Comparison of ENCODE assay signal across 8 cellular contexts in the genomic region with DNA sequence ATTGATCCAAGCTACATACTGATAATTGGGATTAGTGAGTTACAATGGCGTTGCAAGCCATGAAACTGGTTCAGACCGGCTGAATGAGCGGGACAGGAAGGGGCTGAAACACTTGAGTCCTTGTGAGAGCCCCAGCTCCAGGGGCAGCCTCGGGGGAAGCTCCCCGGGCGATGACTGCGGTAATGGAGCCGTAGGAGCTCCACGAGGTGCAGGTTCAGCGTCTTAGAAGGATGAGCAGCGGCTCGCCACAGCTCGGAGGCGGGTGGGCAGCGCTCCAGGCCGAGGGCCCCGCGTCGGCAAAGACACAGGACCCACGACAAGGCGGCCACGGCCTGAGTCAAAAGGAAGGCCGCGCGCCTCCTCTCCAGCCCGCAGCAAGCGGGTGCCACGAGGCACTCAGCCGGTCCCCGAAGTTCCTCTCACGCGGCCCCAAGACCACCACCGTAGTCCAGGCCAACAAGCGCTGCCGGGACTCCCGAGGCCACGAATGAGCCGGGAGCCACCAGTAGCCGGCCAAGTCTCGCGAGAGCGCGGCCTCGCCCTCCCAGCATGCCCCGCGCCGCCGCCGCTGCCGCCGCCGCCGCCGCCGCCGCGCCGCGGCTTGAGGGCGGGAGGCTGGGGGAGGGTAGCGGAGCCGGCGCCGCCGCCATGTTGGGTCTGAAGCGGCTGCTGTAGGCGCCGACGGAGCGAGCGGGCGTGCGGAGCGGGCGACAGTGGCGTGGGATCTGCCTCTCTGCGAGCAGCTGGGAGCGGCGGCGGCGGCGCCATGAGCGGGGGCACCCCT. TPM values are rescaled to one million over a fixed set of nuclear protein-coding genes. Genes with fewer than 3 reads are reported as not detected.
DNase-seq lines count a peak whose midpoint lies in the region; ATAC-seq and TF ChIP-seq lines count a peak whose summit lies in the region.

LSM14A (plus strand) TSS at position 628 of the 784 bp plus-strand sequence; CDS start at position 767, 139 bp downstream.

- no peaks in the 10 kb centered on the region for H3K36me3 ChIP-seq in thoracic aorta

- DNase-seq in GM04503 (ENCODE audit: low read depth) (peak; percentile 34), HEK293T (ENCODE audit: extremely low spot score) (peak; percentile 90), NAMALWA (ENCODE audit: low spot score) (peak; percentile 90), SKM-1 treated with dmso at 0.1 percent for 144 hours (lab: John Stamatoyannopoulos, UW; ENCODE audit: unreplicated experiment) (peak; percentile 75), glutamatergic neuron (peak; percentile 96), osteocyte (ENCODE audit: extremely low spot score, unreplicated experiment) (peak; percentile 98), thoracic aorta (ENCODE audit: low spot score) (peak; percentile 68)

- H3K27ac Mint-ChIP-seq in activated naive CD8-positive, alpha-beta T cell = peak within 1 kb of the TSS; percentile 100
- H3K27ac Mint-ChIP-seq in glutamatergic neuron (ENCODE audit: unreplicated experiment) (peak within 1 kb of the TSS; percentile 98), osteocyte (ENCODE audit: unreplicated experiment) (peak within 1 kb of the TSS; percentile 98)

- peak within 1 kb of the TSS; percentile 89 for H3K4me3 ChIP-seq in thoracic aorta

- CTCF ChIA-PET in HEK293T (lab: Yijun Ruan, JAX) = interaction anchor here (0.5 kb wide), 1 partner anchor 12 kb away, joined by 3 read pairs; no protein-coding TSS in a partner anchor

- TF ChIP-seq CTCF in glutamatergic neuron (IDR thresholded peaks at IDR 0.05; ENCODE audit: partially characterized antibody, unreplicated experiment) (no peak), osteocyte (IDR thresholded peaks at IDR 0.05) (no peak), thoracic aorta (IDR thresholded peaks at IDR 0.05) (no peak)

- H3K27me3 Mint-ChIP-seq in activated naive CD8-positive, alpha-beta T cell = no peaks in the 10 kb centered on the region
- H3K27me3 Mint-ChIP-seq in glutamatergic neuron (ENCODE audit: unreplicated experiment) (peaks cover 11% of the 10 kb centered on the region), osteocyte (ENCODE audit: unreplicated experiment) (peaks cover 6% of the 10 kb centered on the region)

- H3K27ac ChIP-seq in thoracic aorta = peak within 1 kb of the TSS; percentile 95 to 98

- peaks cover 33 to 39% of the 10 kb centered on the region in 2 donors for H3K4me1 ChIP-seq in thoracic aorta (ENCODE audit: control insufficient read depth in 1 of 2, low read depth in 2 of 2)

- H3K36me3 Mint-ChIP-seq in activated naive CD8-positive, alpha-beta T cell = no peaks in the 10 kb centered on the region
- H3K36me3 Mint-ChIP-seq in glutamatergic neuron (ENCODE audit: unreplicated experiment) (no peaks in the 10 kb centered on the region), osteocyte (ENCODE audit: unreplicated experiment) (peaks cover 2% of the 10 kb centered on the region)

- H3K4me1 Mint-ChIP-seq in activated naive CD8-positive, alpha-beta T cell (ENCODE audit: low read depth) = peaks cover 43% of the 10 kb centered on the region
- H3K4me1 Mint-ChIP-seq in glutamatergic neuron (ENCODE audit: low read depth, unreplicated experiment) (peaks cover 20% of the 10 kb centered on the region), osteocyte (ENCODE audit: unreplicated experiment) (peaks cover 41% of the 10 kb centered on the region)

- peak within 1 kb of the TSS; percentile 96 for H3K4me3 Mint-ChIP-seq in activated naive CD8-positive, alpha-beta T cell
- H3K4me3 Mint-ChIP-seq in glutamatergic neuron (ENCODE audit: unreplicated experiment) (peak within 1 kb of the TSS; percentile 92), osteocyte (ENCODE audit: unreplicated experiment) (peak within 1 kb of the TSS; percentile 87)

- H3K9me3 Mint-ChIP-seq in activated naive CD8-positive, alpha-beta T cell (ENCODE audit: low read depth) = no peaks in the 10 kb centered on the region
- H3K9me3 Mint-ChIP-seq in glutamatergic neuron (ENCODE audit: unreplicated experiment) (peaks cover 11% of the 10 kb centered on the region), osteocyte (ENCODE audit: unreplicated experiment) (no peaks in the 10 kb centered on the region)

- ATAC-seq in thoracic aorta (ENCODE audit: insufficient number of reproducible peaks, low FRiP score, low read depth) = peak; percentile 92

- POLR2A ChIA-PET in HEK293T (lab: Yijun Ruan, JAX) = interaction anchor here (0.8 to 2.7 kb wide), 10 partner anchors 11 to 180 kb away, joined by 3 to 14 read pairs (median 5); no protein-coding TSS in a partner anchor

- H3K27me3 ChIP-seq in thoracic aorta (replicated peaks; ENCODE audit: insufficient read depth) = no peaks in the 10 kb centered on the region

- H3K9me3 ChIP-seq in thoracic aorta = no peaks in the 10 kb centered on the region

TF ChIP-seq in HEK293T, 16 proteins besides CTCF, POLR2A, EP300 and RAD21:
- TF ChIP-seq BHLHE40 (IDR thresholded peaks at IDR 0.05; ENCODE audit: borderline replicate concordance) = no peak
- peak; percentile 77 for TF ChIP-seq ELF4 (IDR thresholded peaks at IDR 0.05)
- peak; percentile 15; the same call in 1 of the 2 replicates for TF ChIP-seq FOXM1 (IDR thresholded peaks at IDR 0.05; ENCODE audit: borderline replicate concordance)
- TF ChIP-seq L3MBTL2 (conservative IDR thresholded peaks at IDR 0.05) = peak; percentile 88
- no peak for TF ChIP-seq ZNF384 (IDR thresholded peaks at IDR 0.05)

RNA-seq across cellular contexts. Expression of gene LSM14A, which starts in this region (rescaled TPM):
- total RNA-seq in glutamatergic neuron (ENCODE audit: unreplicated experiment) = 89.5 TPM
- 97.8 and 111 TPM in 2 replicates for total RNA-seq in osteocyte
- total RNA-seq in thoracic aorta = 100 to 1,000 TPM in 1 of 2 donors, 10 to 100 TPM in 1; 79.1 to 133 TPM

Comparison
In these comparisons a context has a peak if more than half of its experiments do, and no peak if none do; other contexts are left out.
1. Peak in every context shown above with its lines: DNase-seq, ATAC-seq, H3K4me3 ChIP-seq and H3K27ac ChIP-seq.
2. DNase-seq: peak in every context shown above with its lines; median percentile 98 in osteocyte; 96 in glutamatergic neuron; 90 in HEK293T; 90 in NAMALWA; 75 in SKM-1 treated with dmso at 0.1 percent for 144 hours; 68 in thoracic aorta; 34 in GM04503.